ENCODE assay signal across 11 cellular contexts in the genomic region with DNA sequence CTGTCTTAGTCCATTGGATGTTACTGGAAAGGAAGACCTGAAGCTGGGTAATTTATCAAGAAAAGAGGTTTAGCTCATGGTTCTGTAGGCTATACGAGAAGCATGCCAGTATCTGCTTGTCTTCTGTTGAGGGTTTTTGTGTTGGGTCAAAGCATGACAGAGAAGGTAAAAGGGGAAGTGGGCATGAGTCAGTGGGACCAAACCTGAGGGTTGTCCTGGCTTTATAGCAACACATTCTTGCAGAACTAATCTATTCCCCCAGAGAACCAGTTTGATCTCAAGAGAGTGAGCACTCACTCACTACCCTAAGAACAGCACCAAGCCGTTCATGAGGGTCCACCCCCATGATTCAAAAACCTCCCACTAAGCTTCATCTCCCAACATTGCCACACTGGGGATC. TPM values are rescaled to one million over a fixed set of nuclear protein-coding genes. Genes with fewer than 3 reads are reported as not detected.
DNase-seq lines count a peak whose midpoint lies in the region; ATAC-seq and TF ChIP-seq lines count a peak whose summit lies in the region.
"Had no signal": no experiment of that assay in that cellular context is flagged by ENCODE, and none has a peak within 500 bp of the region (broad histone marks: within the 10 kb centered on the region; RNA-seq: fewer than 3 reads in every experiment).

No MANE protein-coding gene starts in this region.

- no peak overlapping the region for H2AK5ac ChIP-seq in neuronal stem cell (ENCODE audit: low read depth, low read length)

- H3K79me1 ChIP-seq in neuronal stem cell (ENCODE audit: low read depth, low read length), result no peaks in the 10 kb centered on the region

- no peak overlapping the region for H3K14ac ChIP-seq in neuronal stem cell (ENCODE audit: low read length)

- DNase-seq in naive B cell (peak; percentile 25), NAMALWA (ENCODE audit: low spot score) (no peak), neuronal stem cell (ENCODE audit: low spot score) (no peak), omental fat pad (ENCODE audit: low spot score) (no peak)
- DNase-seq: NCI-H1694 treated with DMSO at 0.1 percent for 48 hours had no signal

- no peak overlapping the region for H3K23ac ChIP-seq in neuronal stem cell (ENCODE audit: low read depth, low read length, poor library complexity)

- H3K9me3 Mint-ChIP-seq in naive B cell, result no peaks in the 10 kb centered on the region

- TF ChIP-seq CTCF in omental fat pad (IDR thresholded peaks at IDR 0.05), result no peak

- H3K4me1 ChIP-seq in neuronal stem cell (ENCODE audit: control insufficient read depth in 2 of 2, insufficient read depth in 1 of 2, low read depth in 1 of 2, low read length in 2 of 2), result peaks cover 0 to 3% of the 10 kb centered on the region in 2 donors

- H3K27me3 ChIP-seq in neuronal stem cell (ENCODE audit: control insufficient read depth in 3 of 3, insufficient read depth in 3 of 3, low read depth in 1 of 3, low read length in 3 of 3), result peaks cover 0 to 55% (median 0%) of the 10 kb centered on the region in 3 experiments

- H3K9me3 ChIP-seq in neuronal stem cell (replicated peaks in 1 of 2; ENCODE audit: control insufficient read depth in 2 of 2, insufficient read depth in 1 of 2, low read depth in 1 of 2, low read length in 2 of 2), result no peaks in the 10 kb centered on the region

- H3K4me1 Mint-ChIP-seq in naive B cell, result peaks cover 10 to 12% (median 10%) of the 10 kb centered on the region in 3 donors

- no peaks in the 10 kb centered on the region for H3K36me3 ChIP-seq in neuronal stem cell (replicated peaks in 1 of 2; ENCODE audit: control insufficient read depth in 2 of 2, insufficient read depth in 2 of 2, low read length in 2 of 2)

- peak overlapping the region in 3 of 6 donors; percentile 26 to 74 (median 60) for H3K27ac Mint-ChIP-seq in naive B cell
- H3K27ac Mint-ChIP-seq: progenitor cell of endocrine pancreas had no signal

- H3K36me3 Mint-ChIP-seq in naive B cell, result no peaks in the 10 kb centered on the region

- H2BK120ac ChIP-seq in neuronal stem cell (ENCODE audit: low read depth, low read length), result no peak overlapping the region

- H2BK5ac ChIP-seq in neuronal stem cell (ENCODE audit: low read length), result no peak overlapping the region

- no peak overlapping the region for H3K4me3 ChIP-seq in neuronal stem cell (ENCODE audit: low read length in 2 of 2)

- no peak overlapping the region for H3K9ac ChIP-seq in neuronal stem cell (ENCODE audit: low read depth, low read length, poor library complexity)

- H4K8ac ChIP-seq in neuronal stem cell (ENCODE audit: low read depth, low read length), result no peak overlapping the region

- no peak overlapping the region for H2BK15ac ChIP-seq in neuronal stem cell (ENCODE audit: low read length)

- H3K4ac ChIP-seq in neuronal stem cell (ENCODE audit: low read length), result no peak overlapping the region

- H2BK12ac ChIP-seq in neuronal stem cell (ENCODE audit: low read length), result no peak overlapping the region

- H3K4me3 Mint-ChIP-seq in naive B cell, result no peak overlapping the region

- no peak overlapping the region for H3K27ac ChIP-seq in neuronal stem cell (replicated peaks; ENCODE audit: low read length)

- no peak overlapping the region for H4K91ac ChIP-seq in neuronal stem cell (ENCODE audit: low read depth, low read length, poor library complexity)

- H2AFZ ChIP-seq in neuronal stem cell (ENCODE audit: low read length), result no peak overlapping the region

- ATAC-seq in GM19023 (IDR thresholded peaks at IDR 0.05; ENCODE audit: unreplicated experiment), result peak; percentile 85
- peak; percentile 78 for ATAC-seq in HG02610 (IDR thresholded peaks at IDR 0.05; ENCODE audit: unreplicated experiment)
- ATAC-seq in HG03457 (IDR thresholded peaks at IDR 0.05; ENCODE audit: unreplicated experiment), result peak; percentile 65
- ATAC-seq in naive B cell (ENCODE audit: low read depth in 2 of 2), result peak; percentile 92 to 95
- no peak for ATAC-seq in omental fat pad (ENCODE audit: low FRiP score)
- ATAC-seq: HCT116, left lobe of liver had no signal

- no CpG with 5 or more reads among the region's 2 CpGs for WGBS in neuronal stem cell (ENCODE audit: extremely low coverage in 2 of 2, insufficient read length in 2 of 2, insufficient replicate concordance in 1 of 2), 2 donors

- no peak overlapping the region for H3K4me2 ChIP-seq in neuronal stem cell (ENCODE audit: insufficient read depth, low read length, poor library complexity, severe bottlenecking)

- no peaks in the 10 kb centered on the region for H3K27me3 Mint-ChIP-seq in naive B cell
- H3K27me3 Mint-ChIP-seq: progenitor cell of endocrine pancreas had no signal

- H3K18ac ChIP-seq in neuronal stem cell (ENCODE audit: low read length), result no peak overlapping the region

RNA-seq across cellular contexts. Expression of gene KRAS, which starts 19.0 kb away (rescaled TPM):
- polyA plus RNA-seq in naive B cell (ENCODE audit: low read depth in 6 of 6), result 10 to 100 TPM; 13.5 to 27.8 (median 25.7) TPM
- 36.2 TPM for polyA plus RNA-seq in neuronal stem cell (2013, experiment 1 of 2)
- 39.9 TPM for polyA plus RNA-seq in neuronal stem cell (2013, experiment 2 of 2)
- total RNA-seq in omental fat pad, result 10 to 100 TPM; 10.7 to 22.1 (median 16.3) TPM
